In genomic region chr1:200980873-200981272, GRCh38 we compare ENCODE assay signal across 24 cellular contexts.
"Had no signal": no experiment of that assay in that cellular context is flagged by ENCODE, and none has a peak within 500 bp of the region (broad histone marks: within the 10 kb centered on the region; RNA-seq: fewer than 3 reads in every experiment).

No MANE protein-coding gene starts in this region.

- ATAC-seq: activated naive CD4-positive, alpha-beta T cell treated with anti-CD3 and anti-CD28 coated beads, Interleukin-2, amount 50 U/mL, for 72 hours; activated T-cell treated with anti-CD3 and anti-CD28 coated beads, Interleukin-2, amount 50 U/mL, for 72 hours; gastroesophageal sphincter; WTC11 had no signal

- H3K9me3 Mint-ChIP-seq: activated CD4-positive, alpha-beta memory T cell treated with anti-CD3 and anti-CD28 coated beads for 36 hours; activated naive CD4-positive, alpha-beta T cell treated with anti-CD3 and anti-CD28 coated beads, Interleukin-2, amount 10 ng/mL, durations not matched to agents 7 days and 5 days; activated naive CD4-positive, alpha-beta T cell treated with anti-CD3 and anti-CD28 coated beads, Interleukin-2, amount 50 U/mL, for 72 hours; activated naive CD8-positive, alpha-beta T cell treated with anti-CD3 and anti-CD28 coated beads, Interleukin-2, amount 10 ng/mL, durations not matched to agents 7 days and 5 days; activated T-cell treated with anti-CD3 and anti-CD28 coated beads, Interleukin-2, amount 50 U/mL, for 72 hours had no signal

- H3K27ac ChIP-seq: ascending aorta, breast epithelium, cardiac muscle cell, colonic mucosa, epithelial cell of prostate, esophagus squamous epithelium, gastroesophageal sphincter had no signal

- H3K4me1 ChIP-seq: ascending aorta, breast epithelium, colonic mucosa, esophagus squamous epithelium, gastroesophageal sphincter had no signal

- H3K4me3 Mint-ChIP-seq: activated CD4-positive, alpha-beta memory T cell treated with anti-CD3 and anti-CD28 coated beads for 36 hours; activated naive CD4-positive, alpha-beta T cell treated with anti-CD3 and anti-CD28 coated beads, Interleukin-2, amount 10 ng/mL, durations not matched to agents 7 days and 5 days; activated naive CD8-positive, alpha-beta T cell treated with anti-CD3 and anti-CD28 coated beads, Interleukin-2, amount 10 ng/mL, durations not matched to agents 7 days and 5 days; activated T-cell treated with anti-CD3 and anti-CD28 coated beads, Interleukin-2, amount 50 U/mL, for 72 hours; brain; WTC11 had no signal

- H3K9me3 ChIP-seq: ascending aorta, breast epithelium, colonic mucosa, esophagus squamous epithelium, gastroesophageal sphincter had no signal

- H3K4me1 Mint-ChIP-seq: activated naive CD4-positive, alpha-beta T cell treated with anti-CD3 and anti-CD28 coated beads, Interleukin-2, amount 10 ng/mL, durations not matched to agents 7 days and 5 days; activated naive CD8-positive, alpha-beta T cell treated with anti-CD3 and anti-CD28 coated beads, Interleukin-2, amount 10 ng/mL, durations not matched to agents 7 days and 5 days; brain; WTC11 had no signal

- H3K27me3 ChIP-seq: ascending aorta, breast epithelium, cardiac muscle cell, colonic mucosa, esophagus squamous epithelium, gastroesophageal sphincter had no signal

- DNase-seq: activated CD4-positive, alpha-beta memory T cell treated with anti-CD3 and anti-CD28 coated beads for 36 hours; activated CD4-positive, alpha-beta T cell treated with anti-CD3 and anti-CD28 coated beads for 1 hour; activated CD4-positive, alpha-beta T cell treated with anti-CD3 and anti-CD28 coated beads for 4 hours; activated CD8-positive, alpha-beta memory T cell treated with anti-CD3 and anti-CD28 coated beads for 24 hours; activated gamma-delta T cell; activated naive CD4-positive, alpha-beta T cell; activated naive CD4-positive, alpha-beta T cell treated with anti-CD3 and anti-CD28 coated beads, Interleukin-2, amount 10 ng/mL, durations not matched to agents 7 days and 5 days; activated naive CD8-positive, alpha-beta T cell treated with anti-CD3 and anti-CD28 coated beads, Interleukin-2, amount 10 ng/mL, durations not matched to agents 7 days and 5 days; activated T-cell treated with anti-CD3 and anti-CD28 coated beads, Interleukin-2, amount 50 U/mL, for 72 hours; central memory CD4-positive, alpha-beta T cell; cerebellar nuclear complex; colonic mucosa; effector CD8-positive, alpha-beta T cell; esophagus squamous epithelium; foreskin melanocyte; T-helper 2 cell had no signal

- H3K27ac Mint-ChIP-seq: activated T-cell treated with anti-CD3 and anti-CD28 coated beads, Interleukin-2, amount 50 U/mL, for 72 hours; brain; WTC11 had no signal

- H3K4me3 ChIP-seq: ascending aorta, breast epithelium, cardiac muscle cell, colonic mucosa, esophagus squamous epithelium, gastroesophageal sphincter had no signal

- H3K27me3 Mint-ChIP-seq: activated CD4-positive, alpha-beta memory T cell treated with anti-CD3 and anti-CD28 coated beads for 36 hours; activated naive CD4-positive, alpha-beta T cell treated with anti-CD3 and anti-CD28 coated beads, Interleukin-2, amount 10 ng/mL, durations not matched to agents 7 days and 5 days; activated naive CD8-positive, alpha-beta T cell treated with anti-CD3 and anti-CD28 coated beads, Interleukin-2, amount 10 ng/mL, durations not matched to agents 7 days and 5 days; brain had no signal

- H3K36me3 ChIP-seq: ascending aorta, breast epithelium, cardiac muscle cell, colonic mucosa had no signal
